16 cellular contexts compared by ENCODE assay signal in genomic region chr10:44293306-44293778, GRCh38.
DNase-seq lines count a peak whose midpoint lies in the region; ATAC-seq, FAIRE-seq and TF ChIP-seq lines count a peak whose summit lies in the region.
"Had no signal": no experiment of that assay in that cellular context is flagged by ENCODE, and none has a peak within 500 bp of the region (broad histone marks: within the 10 kb centered on the region; RNA-seq: fewer than 3 reads in every experiment).

No MANE protein-coding gene starts in this region.

- no peak for ATAC-seq in HG02970 (IDR thresholded peaks at IDR 0.05; ENCODE audit: low FRiP score, unreplicated experiment)
- ATAC-seq: activated CD4-positive, CD25-positive, alpha-beta regulatory T cell treated with anti-CD3 and anti-CD28 coated beads, Interleukin-2, amount 50 U/mL, for 24 hours had no signal

- H3K36me3 ChIP-seq in colonic mucosa (no peaks in the 10 kb centered on the region), kidney (ENCODE audit: control insufficient read depth in 1 of 2, insufficient read depth in 2 of 2, low read length in 2 of 2) (no peaks in the 10 kb centered on the region)

- H2AFZ ChIP-seq in H9 (ENCODE audit: low read length): peak overlapping the region; percentile 86

- H3K23ac ChIP-seq in H9 (ENCODE audit: insufficient read length, low read depth, low read length): no peak overlapping the region

- H3K79me1 ChIP-seq in H9 (ENCODE audit: insufficient read depth, low read depth, low read length, poor library complexity, severe bottlenecking): no peaks in the 10 kb centered on the region

- no peak overlapping the region for H4K5ac ChIP-seq in H9 (ENCODE audit: insufficient read length, low read depth, low read length)

- no peak overlapping the region for H3K18ac ChIP-seq in H9 (ENCODE audit: insufficient read length, low read depth, low read length)

- no peak overlapping the region for H3K27ac Mint-ChIP-seq in H9
- no peak overlapping the region for H3K27ac Mint-ChIP-seq in activated T-cell treated with anti-CD3 and anti-CD28 coated beads, Interleukin-2, amount 50 U/mL, for 24 hours
- H3K27ac Mint-ChIP-seq in activated naive CD8-positive, alpha-beta T cell treated with anti-CD3 and anti-CD28 coated beads for 36 hours: no peak overlapping the region
- H3K27ac Mint-ChIP-seq: CD14-positive monocyte, memory B cell had no signal

- H3K4me2 ChIP-seq in H9 (ENCODE audit: insufficient read depth, insufficient read length, low read length): peak overlapping the region; percentile 80

- intact Hi-C loops in colonic mucosa (cut with DNase I) (no loop called here), kidney (cut with DNase I) (no loop called here)

- no peak for DNase-seq in H9
- DNase-seq in colonic mucosa: no peak
- DNase-seq in kidney: no peak
- no peak for DNase-seq in NCI-H1048 (lab: John Stamatoyannopoulos, UW)
- DNase-seq in activated T-cell treated with anti-CD3 and anti-CD28 coated beads, Interleukin-2, amount 50 U/mL, for 24 hours: no peak
- DNase-seq in activated naive CD8-positive, alpha-beta T cell treated with anti-CD3 and anti-CD28 coated beads for 36 hours: no peak
- DNase-seq: activated naive CD4-positive, alpha-beta T cell; KBM-7; SIG-M5; small intestine had no signal

- peak overlapping the region; percentile 94 for H3K14ac ChIP-seq in H9 (ENCODE audit: insufficient read depth, low read length)

- H3K4me1 Mint-ChIP-seq in H9: peaks cover 22 to 24% of the 10 kb centered on the region in 2 experiments
- H3K4me1 Mint-ChIP-seq in activated T-cell treated with anti-CD3 and anti-CD28 coated beads, Interleukin-2, amount 50 U/mL, for 24 hours (ENCODE audit: low read depth): no peaks in the 10 kb centered on the region
- no peaks in the 10 kb centered on the region for H3K4me1 Mint-ChIP-seq in activated naive CD8-positive, alpha-beta T cell treated with anti-CD3 and anti-CD28 coated beads for 36 hours
- H3K4me1 Mint-ChIP-seq: CD14-positive monocyte, memory B cell had no signal

- H4K8ac ChIP-seq in H9 (replicated peaks; ENCODE audit: insufficient read length, low read depth, low read length): no peak overlapping the region

- H3K79me2 ChIP-seq in H9 (ENCODE audit: insufficient read depth, low read length): no peaks in the 10 kb centered on the region

- H3K23me2 ChIP-seq in H9 (ENCODE audit: insufficient read length, low read depth, low read length, poor library complexity, severe bottlenecking): peaks cover 5% of the 10 kb centered on the region

- no peak for TF ChIP-seq CTCF in H9 (conservative IDR thresholded peaks at IDR 0.05)
- TF ChIP-seq CTCF in colonic mucosa (IDR thresholded peaks at IDR 0.05): no peak
- TF ChIP-seq CTCF in kidney (IDR thresholded peaks at IDR 0.05; ENCODE audit: borderline replicate concordance, extremely low read depth, insufficient read depth): no peak

- H4K20me1 ChIP-seq in H9 (ENCODE audit: control insufficient read depth, insufficient read depth, insufficient read length): no peaks in the 10 kb centered on the region

- no peak overlapping the region for H2BK20ac ChIP-seq in H9 (ENCODE audit: low read depth, low read length, poor library complexity, severe bottlenecking)

- no peak overlapping the region for H2BK120ac ChIP-seq in H9 (ENCODE audit: low read depth, low read length, poor library complexity, severe bottlenecking)

- H2BK5ac ChIP-seq in H9 (ENCODE audit: insufficient read length, low read length): no peak overlapping the region

- H3K4ac ChIP-seq in H9 (ENCODE audit: low read depth, low read length): no peak overlapping the region

- H3K9me3 ChIP-seq in H9 (ENCODE audit: control insufficient read depth, low read depth, low read length) (no peaks in the 10 kb centered on the region), colonic mucosa (no peaks in the 10 kb centered on the region), kidney (ENCODE audit: control insufficient read depth in 1 of 2, low read length in 2 of 2) (no peaks in the 10 kb centered on the region)

- H3K56ac ChIP-seq in H9 (ENCODE audit: insufficient read length, low read depth, low read length): no peak overlapping the region

- H2BK12ac ChIP-seq in H9 (ENCODE audit: insufficient read length, low read depth, low read length): no peak overlapping the region

- H3K9me3 Mint-ChIP-seq in H9: no peaks in the 10 kb centered on the region
- H3K9me3 Mint-ChIP-seq in activated T-cell treated with anti-CD3 and anti-CD28 coated beads, Interleukin-2, amount 50 U/mL, for 24 hours: no peaks in the 10 kb centered on the region
- H3K9me3 Mint-ChIP-seq in activated naive CD8-positive, alpha-beta T cell treated with anti-CD3 and anti-CD28 coated beads for 36 hours: no peaks in the 10 kb centered on the region
- H3K9me3 Mint-ChIP-seq: memory B cell had no signal

- H2BK15ac ChIP-seq in H9 (ENCODE audit: low read depth, low read length): no peak overlapping the region

- no peak overlapping the region for H4K91ac ChIP-seq in H9 (ENCODE audit: insufficient read length, low read depth, low read length)

- no peak overlapping the region for H3K4me3 Mint-ChIP-seq in H9
- no peak overlapping the region for H3K4me3 Mint-ChIP-seq in activated T-cell treated with anti-CD3 and anti-CD28 coated beads, Interleukin-2, amount 50 U/mL, for 24 hours
- no peak overlapping the region for H3K4me3 Mint-ChIP-seq in activated naive CD8-positive, alpha-beta T cell treated with anti-CD3 and anti-CD28 coated beads for 36 hours
- H3K4me3 Mint-ChIP-seq: memory B cell had no signal

- FAIRE-seq in kidney (lab: Jason Lieb, UNC): no peak
- FAIRE-seq: endothelial cell of umbilical vein, small intestine had no signal

- H2AK5ac ChIP-seq in H9 (ENCODE audit: insufficient read length, low read length): no peak overlapping the region

- H3T11ph ChIP-seq in H9 (ENCODE audit: low read length): no peak overlapping the region

- no peaks in the 10 kb centered on the region; the same call in 1 of the 2 replicates for H3K27me3 ChIP-seq in H9 (ENCODE audit: insufficient read depth, low read length)
- H3K27me3 ChIP-seq in colonic mucosa: no peaks in the 10 kb centered on the region

- H3K4me1 ChIP-seq in H9 (ENCODE audit: insufficient read depth, low read length) (peaks cover 12% of the 10 kb centered on the region; the same call in 1 of the 2 replicates), colonic mucosa (no peaks in the 10 kb centered on the region), kidney (ENCODE audit: control insufficient read depth in 1 of 2, insufficient read depth in 1 of 2, low read depth in 1 of 2, low read length in 2 of 2) (no peaks in the 10 kb centered on the region)

- peak overlapping the region; percentile 8 for H3K9ac ChIP-seq in H9 (ENCODE audit: extremely low read depth, insufficient read length, low read length)
- H3K9ac ChIP-seq in colonic mucosa (ENCODE audit: low read depth in 2 of 2, low read length in 2 of 2): peak overlapping the region in 1 of 2 donors; percentile 43
- no peak overlapping the region for H3K9ac ChIP-seq in kidney (ENCODE audit: low read length in 2 of 2)

- WGBS in H9 (ENCODE audit: extremely low coverage, insufficient read length, low lambda C conversion rate): no CpG with 5 or more reads among the region's 26 CpGs

- H3K27ac ChIP-seq in H9 (ENCODE audit: insufficient read length, low read depth, low read length) (no peak overlapping the region), colonic mucosa (peak overlapping the region; percentile 50), kidney (ENCODE audit: low read depth in 2 of 2, low read length in 2 of 2) (peak overlapping the region; percentile 28 to 41), skin epidermis (peak overlapping the region in 11 of 21 experiments; percentile 19 to 75 (median 54))

- H3K4me3 ChIP-seq in colonic mucosa (no peak overlapping the region), kidney (ENCODE audit: low read length in 2 of 2) (no peak overlapping the region), skin epidermis (no peak overlapping the region)

- no peaks in the 10 kb centered on the region for H3K36me3 Mint-ChIP-seq in H9 (ENCODE audit: insufficient read depth in 1 of 3, low read depth in 3 of 3)
- H3K36me3 Mint-ChIP-seq in activated T-cell treated with anti-CD3 and anti-CD28 coated beads, Interleukin-2, amount 50 U/mL, for 24 hours (ENCODE audit: low read depth): no peaks in the 10 kb centered on the region
- no peaks in the 10 kb centered on the region for H3K36me3 Mint-ChIP-seq in activated naive CD8-positive, alpha-beta T cell treated with anti-CD3 and anti-CD28 coated beads for 36 hours
- H3K36me3 Mint-ChIP-seq: CD14-positive monocyte, memory B cell had no signal

- peaks cover 6% of the 10 kb centered on the region for H3K27me3 Mint-ChIP-seq in H9 (ENCODE audit: low read depth)
- peaks cover 24% of the 10 kb centered on the region for H3K27me3 Mint-ChIP-seq in activated T-cell treated with anti-CD3 and anti-CD28 coated beads, Interleukin-2, amount 50 U/mL, for 24 hours
- peaks cover 28% of the 10 kb centered on the region for H3K27me3 Mint-ChIP-seq in activated naive CD8-positive, alpha-beta T cell treated with anti-CD3 and anti-CD28 coated beads for 36 hours
